ENCODE assay signal across 7 cellular contexts in the genomic region with DNA sequence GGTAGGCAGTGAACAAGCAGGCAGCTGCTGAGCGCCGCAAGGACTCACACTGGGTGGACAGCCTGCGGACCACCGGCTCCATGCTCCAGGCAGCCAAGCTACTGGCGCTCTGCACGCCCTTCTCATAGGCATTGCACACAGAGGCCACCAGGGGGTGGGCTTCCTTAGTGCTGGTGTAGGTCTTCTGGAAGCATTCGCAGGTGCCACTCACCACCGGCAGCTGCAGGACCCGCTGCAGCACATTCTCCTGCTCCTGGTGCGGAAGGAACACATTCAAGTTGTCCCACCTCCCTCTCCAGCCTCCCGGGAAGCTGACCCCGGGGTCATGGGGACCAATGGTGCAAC. TPM values are rescaled to one million over a fixed set of nuclear protein-coding genes. Genes with fewer than 3 reads are reported as not detected.
DNase-seq lines count a peak whose midpoint lies in the region; ATAC-seq and TF ChIP-seq lines count a peak whose summit lies in the region.

No MANE protein-coding gene starts in this region.

- DNase-seq in Daoy (ENCODE audit: low read depth) (peak; percentile 48), HEK293T (ENCODE audit: extremely low spot score) (peak; percentile 87), lung microvascular endothelial cell (ENCODE audit: low read depth in 2 of 2) (peak; percentile 42 to 68), amygdala (lab: John Stamatoyannopoulos, UW) (no peak)
- peak; percentile 48 for DNase-seq in activated naive CD8-positive, alpha-beta T cell treated with anti-CD3 and anti-CD28 coated beads, Interleukin-2, amount 10 ng/mL, durations not matched to agents 7 days and 5 days
- no peak for DNase-seq in stimulated activated naive CD4-positive, alpha-beta T cell treated with Interleukin-2 at 50 U/mL for 16 hours (lab: John Stamatoyannopoulos, UW)

- H3K9me3 Mint-ChIP-seq in activated naive CD8-positive, alpha-beta T cell treated with anti-CD3 and anti-CD28 coated beads, Interleukin-2, amount 10 ng/mL, durations not matched to agents 7 days and 5 days: no peaks in the 10 kb centered on the region

- peaks cover 6% of the 10 kb centered on the region for H3K4me1 Mint-ChIP-seq in activated naive CD8-positive, alpha-beta T cell treated with anti-CD3 and anti-CD28 coated beads, Interleukin-2, amount 10 ng/mL, durations not matched to agents 7 days and 5 days

- H3K4me3 Mint-ChIP-seq in activated naive CD8-positive, alpha-beta T cell treated with anti-CD3 and anti-CD28 coated beads, Interleukin-2, amount 10 ng/mL, durations not matched to agents 7 days and 5 days: no peak overlapping the region

- no peaks in the 10 kb centered on the region for H3K27me3 Mint-ChIP-seq in activated naive CD8-positive, alpha-beta T cell treated with anti-CD3 and anti-CD28 coated beads, Interleukin-2, amount 10 ng/mL, durations not matched to agents 7 days and 5 days

- CTCF ChIA-PET in HEK293T (lab: Yijun Ruan, JAX): interaction anchor here (0.6 to 2.4 kb wide), 7 partner anchors 9 to 202 kb away, joined by 3 to 17 read pairs (median 6); no protein-coding TSS in a partner anchor

- no peaks in the 10 kb centered on the region for H3K36me3 Mint-ChIP-seq in activated naive CD8-positive, alpha-beta T cell treated with anti-CD3 and anti-CD28 coated beads, Interleukin-2, amount 10 ng/mL, durations not matched to agents 7 days and 5 days

- peak; percentile 54 for ATAC-seq in activated naive CD8-positive, alpha-beta T cell treated with anti-CD3 and anti-CD28 coated beads, Interleukin-2, amount 10 ng/mL, durations not matched to agents 7 days and 5 days (ENCODE audit: low read depth)
- no peak for ATAC-seq in GM18519 (IDR thresholded peaks at IDR 0.05; ENCODE audit: low FRiP score, unreplicated experiment)

- H3K27ac Mint-ChIP-seq in activated naive CD8-positive, alpha-beta T cell treated with anti-CD3 and anti-CD28 coated beads, Interleukin-2, amount 10 ng/mL, durations not matched to agents 7 days and 5 days: no peak overlapping the region

- POLR2A ChIA-PET in HEK293T (lab: Yijun Ruan, JAX): interaction anchor here (1.0 kb wide), 2 partner anchors 10 to 67 kb away, joined by 4 read pairs; no protein-coding TSS in a partner anchor
- POLR2A ChIA-PET in activated naive CD8-positive, alpha-beta T cell treated with anti-CD3 and anti-CD28 coated beads, Interleukin-2, amount 10 ng/mL, durations not matched to agents 7 days and 5 days (lab: Charles Lee): no interaction called here

TF ChIP-seq in HEK293T, 16 proteins besides CTCF, POLR2A, EP300 and RAD21:
- TF ChIP-seq ZNF384 (IDR thresholded peaks at IDR 0.05) (no peak), FOXK2 (IDR thresholded peaks at IDR 0.05) (no peak), TARDBP (IDR thresholded peaks at IDR 0.05) (no peak), ARNT (IDR thresholded peaks at IDR 0.05) (no peak), FOXA1 (IDR thresholded peaks at IDR 0.05) (no peak), HDGF (IDR thresholded peaks at IDR 0.05; ENCODE audit: borderline replicate concordance) (no peak), LEF1 (IDR thresholded peaks at IDR 0.05; ENCODE audit: borderline replicate concordance) (no peak)
- TF ChIP-seq, protein P1, sequence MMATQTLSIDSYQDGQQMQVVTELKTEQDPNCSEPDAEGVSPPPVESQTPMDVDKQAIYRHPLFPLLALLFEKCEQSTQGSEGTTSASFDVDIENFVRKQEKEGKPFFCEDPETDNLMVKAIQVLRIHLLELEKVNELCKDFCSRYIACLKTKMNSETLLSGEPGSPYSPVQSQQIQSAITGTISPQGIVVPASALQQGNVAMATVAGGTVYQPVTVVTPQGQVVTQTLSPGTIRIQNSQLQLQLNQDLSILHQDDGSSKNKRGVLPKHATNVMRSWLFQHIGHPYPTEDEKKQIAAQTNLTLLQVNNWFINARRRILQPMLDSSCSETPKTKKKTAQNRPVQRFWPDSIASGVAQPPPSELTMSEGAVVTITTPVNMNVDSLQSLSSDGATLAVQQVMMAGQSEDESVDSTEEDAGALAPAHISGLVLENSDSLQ (IDR thresholded peaks at IDR 0.05): peak; percentile 73

RNA-seq across cellular contexts. Expression of a gene that starts 6.0 kb away (rescaled TPM):
- total RNA-seq in Daoy (2014; rRNA removed; shearing (Covaris generic)): 0.29 TPM in 1 of 2 replicates, not detected in the other
- under 1 TPM; 0.61 to 0.79 TPM for total RNA-seq in activated naive CD8-positive, alpha-beta T cell treated with anti-CD3 and anti-CD28 coated beads, Interleukin-2, amount 10 ng/mL, durations not matched to agents 7 days and 5 days
- total RNA-seq in lung microvascular endothelial cell: under 0.01 TPM in 1 of 2 replicates, not detected in the other

RNA-seq across cellular contexts. Expression of a gene that starts 17.4 kb away (rescaled TPM):
- 3.7 and 4.3 TPM in 2 replicates for total RNA-seq in Daoy (2014; rRNA removed; shearing (Covaris generic))
- 1 to 10 TPM; 3.7 to 3.8 TPM for total RNA-seq in activated naive CD8-positive, alpha-beta T cell treated with anti-CD3 and anti-CD28 coated beads, Interleukin-2, amount 10 ng/mL, durations not matched to agents 7 days and 5 days
- 3.7 and 3.8 TPM in 2 replicates for total RNA-seq in lung microvascular endothelial cell

RNA-seq across cellular contexts. Expression of a gene that starts 17.5 kb away (rescaled TPM):
- 0.06 TPM in 1 of 2 replicates, not detected in the other for total RNA-seq in Daoy (2014; rRNA removed; shearing (Covaris generic))
- not detected for total RNA-seq in activated naive CD8-positive, alpha-beta T cell treated with anti-CD3 and anti-CD28 coated beads, Interleukin-2, amount 10 ng/mL, durations not matched to agents 7 days and 5 days
- total RNA-seq in lung microvascular endothelial cell: not detected in 2 replicates

RNA-seq across cellular contexts. Expression of a gene that starts 17.9 kb away (rescaled TPM):
- total RNA-seq in Daoy (2014; rRNA removed; shearing (Covaris generic)): 3.2 and 3.6 TPM in 2 replicates
- total RNA-seq in activated naive CD8-positive, alpha-beta T cell treated with anti-CD3 and anti-CD28 coated beads, Interleukin-2, amount 10 ng/mL, durations not matched to agents 7 days and 5 days: under 1 TPM; 0.14 to 0.20 TPM
- total RNA-seq in lung microvascular endothelial cell: 0.40 and 1.1 TPM in 2 replicates

Comparison
In these comparisons a context has a peak if more than half of its experiments do, and no peak if none do; other contexts are left out.
1. DNase-seq: peak in Daoy (single experiment), HEK293T (single experiment), activated naive CD8-positive, alpha-beta T cell treated with anti-CD3 and anti-CD28 coated beads, Interleukin-2, amount 10 ng/mL, durations not matched to agents 7 days and 5 days (single experiment) and lung microvascular endothelial cell (2 of 2); none in stimulated activated naive CD4-positive, alpha-beta T cell treated with Interleukin-2 at 50 U/mL for 16 hours (single experiment) and amygdala (0 of 56).